ENCODE assay signal across 14 cellular contexts in the genomic region with DNA sequence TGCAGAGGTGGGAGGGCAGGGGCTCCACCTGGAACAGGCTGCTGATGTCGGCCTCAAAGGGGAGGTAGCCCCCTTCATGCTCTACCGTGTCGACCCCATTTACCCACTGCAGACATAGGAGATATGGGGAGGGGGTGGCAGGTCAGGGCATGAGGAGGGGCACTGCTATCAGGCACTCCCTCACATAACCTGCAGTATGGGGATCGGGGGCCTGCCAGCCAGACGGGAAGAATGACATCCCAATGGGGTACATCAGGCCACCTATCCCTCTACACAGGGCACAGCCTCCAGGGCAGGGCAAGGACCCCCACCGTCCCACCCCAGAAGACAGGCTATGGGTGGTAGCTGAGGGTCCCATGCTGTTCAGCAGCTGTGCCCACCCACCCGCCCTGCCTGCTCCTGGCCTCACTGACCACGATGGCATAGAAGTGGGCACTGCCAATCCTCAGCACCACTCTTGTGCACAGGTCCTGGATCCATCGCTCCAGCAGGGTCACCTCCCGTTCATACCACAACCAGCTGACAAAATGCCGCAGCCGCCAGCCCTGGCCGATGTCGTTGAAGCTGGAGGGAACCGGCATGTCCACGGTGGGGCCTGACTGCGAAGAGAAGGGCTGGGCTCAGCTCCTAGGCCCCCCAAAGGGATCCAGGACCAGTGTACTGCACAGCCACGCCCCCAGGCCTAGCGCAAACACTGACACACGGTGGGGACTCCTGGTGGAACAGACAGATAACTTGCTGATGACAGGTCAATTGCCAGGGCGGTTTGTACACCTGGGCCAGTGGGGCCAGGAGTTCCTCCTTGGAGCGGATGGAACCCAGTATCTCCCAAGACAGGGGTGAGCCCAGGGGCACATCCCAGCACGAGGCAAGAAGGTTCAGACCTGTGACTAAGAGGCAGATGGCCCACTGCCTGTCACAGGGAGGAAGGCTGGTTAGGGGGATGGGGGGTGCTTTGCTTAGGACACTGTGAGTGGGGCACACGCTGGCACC. TPM values are rescaled to one million over a fixed set of nuclear protein-coding genes. Genes with fewer than 3 reads are reported as not detected.
DNase-seq lines count a peak whose midpoint lies in the region; ATAC-seq, FAIRE-seq and TF ChIP-seq lines count a peak whose summit lies in the region.
"Had no signal": no experiment of that assay in that cellular context is flagged by ENCODE, and none has a peak within 500 bp of the region (broad histone marks: within the 10 kb centered on the region; RNA-seq: fewer than 3 reads in every experiment).

No MANE protein-coding gene starts in this region.

- intact Hi-C loops in natural killer cell (cut with micrococcal nuclease) = no loop called here

- H3K36me3 ChIP-seq in CD4-positive, CD25-positive, alpha-beta regulatory T cell (ENCODE audit: control insufficient read depth, insufficient read depth, low read length) = peaks cover 38% of the 10 kb centered on the region

- H3K27ac Mint-ChIP-seq in CD4-positive, CD25-positive, alpha-beta regulatory T cell = peak overlapping the region in 2 of 3 donors; percentile 76 to 82
- no peak overlapping the region for H3K27ac Mint-ChIP-seq in activated naive CD4-positive, alpha-beta T cell treated with anti-CD3 and anti-CD28 coated beads, Interleukin-2, amount 50 U/mL, for 24 hours
- H3K27ac Mint-ChIP-seq in natural killer cell = peak overlapping the region; percentile 75 to 88

- FAIRE-seq in GM12891 (lab: Jason Lieb, UNC) = peak; percentile 23

- ATAC-seq in CD4-positive, CD25-positive, alpha-beta regulatory T cell (ENCODE audit: low read depth in 2 of 2) = no peak
- ATAC-seq in natural killer cell (no peak), HG02759 (IDR thresholded peaks at IDR 0.05; ENCODE audit: unreplicated experiment) (no peak)

- H3K4me3 ChIP-seq in CD4-positive, CD25-positive, alpha-beta regulatory T cell (ENCODE audit: low read depth, low read length) = no peak overlapping the region

- H3K4me3 Mint-ChIP-seq in CD4-positive, CD25-positive, alpha-beta regulatory T cell = peak overlapping the region; percentile 54 to 87 (median 84)
- H3K4me3 Mint-ChIP-seq in activated naive CD4-positive, alpha-beta T cell treated with anti-CD3 and anti-CD28 coated beads, Interleukin-2, amount 50 U/mL, for 24 hours = peak overlapping the region; percentile 68
- peak overlapping the region; percentile 82 for H3K4me3 Mint-ChIP-seq in natural killer cell

- H3K9me3 Mint-ChIP-seq in CD4-positive, CD25-positive, alpha-beta regulatory T cell = peaks cover 0 to 2% (median 0%) of the 10 kb centered on the region in 7 donors
- no peaks in the 10 kb centered on the region for H3K9me3 Mint-ChIP-seq in activated naive CD4-positive, alpha-beta T cell treated with anti-CD3 and anti-CD28 coated beads, Interleukin-2, amount 50 U/mL, for 24 hours
- no peaks in the 10 kb centered on the region for H3K9me3 Mint-ChIP-seq in natural killer cell

- no peak overlapping the region for H3K27ac ChIP-seq in CD4-positive, CD25-positive, alpha-beta regulatory T cell (ENCODE audit: insufficient read depth, low read length, poor library complexity, severe bottlenecking)

- TF ChIP-seq POLR2A in GM12891 (IDR thresholded peaks at IDR 0.05; ENCODE audit: low read depth, low read length) = no peak

- H3K27me3 Mint-ChIP-seq in CD4-positive, CD25-positive, alpha-beta regulatory T cell = no peaks in the 10 kb centered on the region
- H3K27me3 Mint-ChIP-seq in activated naive CD4-positive, alpha-beta T cell treated with anti-CD3 and anti-CD28 coated beads, Interleukin-2, amount 50 U/mL, for 24 hours = no peaks in the 10 kb centered on the region
- no peaks in the 10 kb centered on the region for H3K27me3 Mint-ChIP-seq in natural killer cell (ENCODE audit: low read depth in 2 of 2)

- peaks cover 28% of the 10 kb centered on the region for H3K36me3 Mint-ChIP-seq in CD4-positive, CD25-positive, alpha-beta regulatory T cell
- H3K36me3 Mint-ChIP-seq in activated naive CD4-positive, alpha-beta T cell treated with anti-CD3 and anti-CD28 coated beads, Interleukin-2, amount 50 U/mL, for 24 hours = peaks cover 5% of the 10 kb centered on the region
- peaks cover 17% of the 10 kb centered on the region for H3K36me3 Mint-ChIP-seq in natural killer cell

- no peak for DNase-seq in CD4-positive, CD25-positive, alpha-beta regulatory T cell
- DNase-seq in GM12891 (ENCODE audit: insufficient read length, low spot score) (no peak), natural killer cell (no peak), HT-29 (ENCODE audit: low spot score) (no peak), NCI-H2081 treated with DMSO at 0.1 percent for 48 hours (lab: John Stamatoyannopoulos, UW) (no peak)
- DNase-seq: activated CD4-positive, alpha-beta T cell treated with anti-CD3 and anti-CD28 coated beads, Interleukin-2, amount 50 U/mL, for 4 hours; effector CD8-positive, alpha-beta T cell; GOT3; IMR-90; NCI-H2029; NK-92 treated with Interleukin-12 subunit alpha and Interleukin-12 subunit beta, amount 100 ng/mL, for 24 hours had no signal

- TF ChIP-seq CTCF in natural killer cell (IDR thresholded peaks at IDR 0.05) = no peak

- H3K27me3 ChIP-seq in CD4-positive, CD25-positive, alpha-beta regulatory T cell (ENCODE audit: control insufficient read depth, insufficient read depth, low read length) = no peaks in the 10 kb centered on the region

- H3K4me1 ChIP-seq in CD4-positive, CD25-positive, alpha-beta regulatory T cell (ENCODE audit: control insufficient read depth, insufficient read depth, low read length, poor library complexity, severe bottlenecking) = peaks cover 16% of the 10 kb centered on the region

- no peaks in the 10 kb centered on the region for H3K9me3 ChIP-seq in CD4-positive, CD25-positive, alpha-beta regulatory T cell (ENCODE audit: control insufficient read depth in 2 of 2, low read length in 2 of 2)

- peaks cover 6 to 37% (median 12%) of the 10 kb centered on the region in 4 donors for H3K4me1 Mint-ChIP-seq in CD4-positive, CD25-positive, alpha-beta regulatory T cell
- H3K4me1 Mint-ChIP-seq in activated naive CD4-positive, alpha-beta T cell treated with anti-CD3 and anti-CD28 coated beads, Interleukin-2, amount 50 U/mL, for 24 hours = peaks cover 31% of the 10 kb centered on the region
- H3K4me1 Mint-ChIP-seq in natural killer cell = peaks cover 29 to 40% of the 10 kb centered on the region in 2 donors

TF ChIP-seq in GM12891, 5 proteins besides CTCF, POLR2A, EP300 and RAD21:
- no peak for TF ChIP-seq SPI1 (IDR thresholded peaks at IDR 0.05; ENCODE audit: low read depth, low read length)
- no peak for TF ChIP-seq POLR2AphosphoS5 (IDR thresholded peaks at IDR 0.05; ENCODE audit: low read depth, low read length)
- no peak for TF ChIP-seq POU2F2 (IDR thresholded peaks at IDR 0.05; ENCODE audit: low read depth, low read length)
- TF ChIP-seq PAX5 (IDR thresholded peaks at IDR 0.05; ENCODE audit: insufficient read depth, low read length, severe bottlenecking) = no peak
- TF ChIP-seq TAF1 (IDR thresholded peaks at IDR 0.05; ENCODE audit: low read depth, low read length) = no peak

RNA-seq across cellular contexts. Expression of a gene that starts 24.1 kb away (rescaled TPM):
- total RNA-seq in CD4-positive, CD25-positive, alpha-beta regulatory T cell = 22.1 TPM
- 10 to 100 TPM; 71.3 to 85.0 (median 83.5) TPM for polyA plus RNA-seq in CD4-positive, CD25-positive, alpha-beta regulatory T cell
- 2.6 TPM for polyA plus RNA-seq in GM12891 (2012; ENCODE audit: low read depth, missing spikeins)
- 10 to 100 TPM; 11.6 to 14.5 (median 12.7) TPM for total RNA-seq in natural killer cell
- total RNA-seq in HT-29 (2014; rRNA removed; shearing (Covaris generic)) = not detected in 2 replicates
- total RNA-seq: glomerular endothelial cell, IMR-90 had no signal
- polyA plus RNA-seq: IMR-90 had no signal

RNA-seq across cellular contexts. Expression of a gene that starts 36.0 kb away (rescaled TPM):
- total RNA-seq in CD4-positive, CD25-positive, alpha-beta regulatory T cell = 2.0 TPM
- under 1 TPM; 0.06 to 0.49 (median 0.27) TPM for polyA plus RNA-seq in CD4-positive, CD25-positive, alpha-beta regulatory T cell
- 0.65 TPM for polyA plus RNA-seq in GM12891 (2012; ENCODE audit: low read depth, missing spikeins)
- total RNA-seq in natural killer cell = 1 to 10 TPM; 7.4 to 9.1 (median 7.7) TPM
- 1.4 and 1.5 TPM in 2 replicates for total RNA-seq in HT-29 (2014; rRNA removed; shearing (Covaris generic))

RNA-seq across cellular contexts. Expression of a gene that starts 39.3 kb away (rescaled TPM):
- total RNA-seq in CD4-positive, CD25-positive, alpha-beta regulatory T cell = 0.89 TPM
- polyA plus RNA-seq in CD4-positive, CD25-positive, alpha-beta regulatory T cell = 1 to 10 TPM in 2 of 4 donors, under 1 TPM in 1, not detected in 1; 0.74 to 4.5 (median 2.1) TPM
- polyA plus RNA-seq in GM12891 (2012; ENCODE audit: low read depth, missing spikeins) = 28.4 TPM
- not detected for total RNA-seq in natural killer cell
- total RNA-seq in HT-29 (2014; rRNA removed; shearing (Covaris generic)) = not detected in 2 replicates
- total RNA-seq: glomerular endothelial cell, IMR-90 had no signal
- polyA plus RNA-seq: IMR-90 had no signal

RNA-seq across cellular contexts. Expression of a gene that starts 47.9 kb away (rescaled TPM):
- total RNA-seq in CD4-positive, CD25-positive, alpha-beta regulatory T cell = 0.96 TPM
- 1 to 10 TPM in 1 of 4 donors, under 1 TPM in 3; 0.76 to 1.6 (median 0.85) TPM for polyA plus RNA-seq in CD4-positive, CD25-positive, alpha-beta regulatory T cell
- 0.89 TPM for polyA plus RNA-seq in GM12891 (2012; ENCODE audit: low read depth, missing spikeins)
- not detected for total RNA-seq in natural killer cell
- total RNA-seq in HT-29 (2014; rRNA removed; shearing (Covaris generic)) = not detected in 2 replicates

RNA-seq across cellular contexts. Expression of a gene that starts 52.9 kb away (rescaled TPM):
- total RNA-seq in CD4-positive, CD25-positive, alpha-beta regulatory T cell = 30.6 TPM
- 10 to 100 TPM; 16.3 to 31.7 (median 19.8) TPM for polyA plus RNA-seq in CD4-positive, CD25-positive, alpha-beta regulatory T cell
- 247 TPM for polyA plus RNA-seq in GM12891 (2012; ENCODE audit: low read depth, missing spikeins)
- total RNA-seq in natural killer cell = 10 to 100 TPM in 2 of 3 donors, 1 to 10 TPM in 1; 9.3 to 22.5 (median 13.8) TPM
- 32.9 and 53.4 TPM in 2 replicates for total RNA-seq in HT-29 (2014; rRNA removed; shearing (Covaris generic))

Comparison
In these comparisons a context has a peak if more than half of its experiments do, and no peak if none do; other contexts are left out.
1. RNA of a gene that starts 24.1 kb away (total RNA-seq): 22.1 TPM in CD4-positive, CD25-positive, alpha-beta regulatory T cell (single experiment) and 11.6 to 14.5 TPM in natural killer cell; not detected in HT-29; every median in the first group is over 10 times any median in the second.
2. Peak in every context shown above with its lines, with median percentiles within 50 percentile points of each other: H3K4me3 Mint-ChIP-seq.